Comparison of ENCODE assay signal across 8 cellular contexts in the genomic region with DNA sequence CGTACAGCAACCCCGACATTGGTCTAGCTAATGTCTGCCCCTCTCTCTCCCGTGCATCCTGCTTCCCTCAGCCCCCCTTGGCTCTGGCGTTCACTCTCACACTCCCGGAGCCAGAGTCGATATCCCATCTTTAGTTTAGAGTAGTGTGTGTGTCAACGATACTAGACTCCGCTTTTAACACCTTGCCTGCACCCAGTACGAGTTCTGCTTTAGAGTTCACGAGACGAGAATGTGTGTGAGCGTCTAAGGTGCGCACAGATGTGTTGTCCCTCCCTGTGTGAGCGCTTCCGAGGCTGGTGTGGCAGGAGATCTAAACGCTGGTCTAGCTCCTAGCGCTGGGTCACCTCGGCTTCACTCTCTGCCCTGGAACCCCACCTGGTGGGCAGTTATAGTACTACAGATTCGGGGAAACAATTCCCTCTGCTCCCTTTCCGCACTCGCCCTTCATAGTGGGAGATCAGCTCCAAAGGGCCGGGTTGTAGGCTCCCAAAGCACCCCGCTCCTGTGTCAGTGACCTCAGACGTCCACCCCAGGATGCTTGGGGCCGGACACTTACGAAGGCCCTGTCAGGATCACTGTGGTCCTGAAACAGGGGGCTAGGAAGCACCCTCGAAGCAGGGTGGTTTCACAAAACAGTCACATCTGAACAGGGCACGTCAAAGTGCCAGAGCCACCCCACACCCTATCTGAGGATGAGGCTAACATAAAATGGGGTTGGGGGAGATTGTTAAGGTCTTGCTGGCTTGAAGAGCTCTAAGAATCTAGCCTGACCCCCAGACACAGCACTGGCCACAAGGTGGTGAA. TPM values are rescaled to one million over a fixed set of nuclear protein-coding genes. Genes with fewer than 3 reads are reported as not detected.
DNase-seq lines count a peak whose midpoint lies in the region; ATAC-seq and TF ChIP-seq lines count a peak whose summit lies in the region.

No MANE protein-coding gene starts in this region.

- no peak for TF ChIP-seq POLR2A in GM18505 (IDR thresholded peaks at IDR 0.05; ENCODE audit: borderline replicate concordance, extremely low read depth, insufficient read depth, insufficient read length)

- peak; percentile 65 for ATAC-seq in GM18505 (IDR thresholded peaks at IDR 0.05; ENCODE audit: unreplicated experiment)
- ATAC-seq in HG03175 (IDR thresholded peaks at IDR 0.05; ENCODE audit: unreplicated experiment) = peak; percentile 73
- ATAC-seq in activated CD4-positive, CD25-positive, alpha-beta regulatory T cell treated with anti-CD3 and anti-CD28 coated beads, Interleukin-2, amount 50 U/mL, for 24 hours = peak; percentile 64 to 71

- peak; percentile 73 for DNase-seq in A172 (ENCODE audit: low spot score)
- peak; percentile 86 for DNase-seq in NCI-H345 (lab: John Stamatoyannopoulos, UW)
- DNase-seq in cerebellum (ENCODE audit: low spot score) = peak; percentile 88
- peak; percentile 78 for DNase-seq in kidney tubule cell (ENCODE audit: low spot score)
- peak; percentile 42 to 57 (median 49) for DNase-seq in stimulated activated CD4-positive, alpha-beta T cell treated with anti-CD3 and anti-CD28 coated beads, Interleukin-1b, Interleukin-23, amount 100 ng/mL, for 24 hours (ENCODE audit: low read depth in 4 of 4, low spot score in 1 of 4)

RNA-seq across cellular contexts. Expression of gene CYP26B1, which starts 2.7 kb away (rescaled TPM):
- 0.02 and 0.12 TPM in 2 replicates for total RNA-seq in A172 (2014; rRNA removed; shearing (Covaris generic))
- total RNA-seq in cerebellum = 47.5 TPM

Comparison
In these comparisons a context has a peak if more than half of its experiments do, and no peak if none do; other contexts are left out.
1. Peak in every context shown above with its lines: DNase-seq and ATAC-seq.
2. RNA of gene CYP26B1, which starts 2.7 kb away (total RNA-seq): 47.5 TPM in cerebellum (single experiment); 0.02 to 0.12 TPM in A172; every median in the first group is over 10 times any median in the second.